ENCODE assay signal across 9 cellular contexts in the genomic region with DNA sequence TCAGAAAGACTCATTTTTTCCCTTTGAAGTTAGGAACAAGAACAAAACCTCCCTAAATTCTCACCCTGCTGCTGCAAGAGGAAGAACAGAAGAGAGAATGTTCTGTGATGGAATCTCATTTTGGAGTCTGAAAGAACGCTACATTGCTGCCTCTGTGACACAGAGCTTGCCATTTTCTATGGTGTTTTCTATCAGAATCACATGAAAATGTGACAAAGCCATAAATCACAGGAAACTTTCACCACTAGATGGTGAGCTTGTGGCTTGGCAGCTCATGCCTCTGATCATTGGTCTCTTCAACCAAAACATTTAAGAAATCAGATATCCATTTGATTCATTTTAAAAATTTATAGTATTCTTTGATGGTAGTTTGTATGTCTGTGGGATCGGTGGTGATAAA.
DNase-seq lines count a peak whose midpoint lies in the region; ATAC-seq and TF ChIP-seq lines count a peak whose summit lies in the region.
"Had no signal": no experiment of that assay in that cellular context is flagged by ENCODE, and none has a peak within 500 bp of the region (broad histone marks: within the 10 kb centered on the region; RNA-seq: fewer than 3 reads in every experiment).

No MANE protein-coding gene starts in this region.

- ATAC-seq in thoracic aorta (ENCODE audit: insufficient number of reproducible peaks, low FRiP score, low read depth), result no peak

- H3K27me3 ChIP-seq in left ventricle myocardium inferior (ENCODE audit: low read depth) (no peaks in the 10 kb centered on the region), thoracic aorta (replicated peaks; ENCODE audit: insufficient read depth) (no peaks in the 10 kb centered on the region)
- H3K27me3 ChIP-seq: BLaER1 had no signal

- H3K9me3 ChIP-seq in left ventricle myocardium inferior (replicated peaks) (no peaks in the 10 kb centered on the region), thoracic aorta (no peaks in the 10 kb centered on the region)
- H3K9me3 ChIP-seq: BLaER1 had no signal

- H3K36me3 ChIP-seq in left ventricle myocardium inferior (no peaks in the 10 kb centered on the region), thoracic aorta (no peaks in the 10 kb centered on the region)
- H3K36me3 ChIP-seq: BLaER1 had no signal

- TF ChIP-seq CTCF in left ventricle myocardium inferior (IDR thresholded peaks at IDR 0.05; ENCODE audit: borderline replicate concordance) (peak; percentile 74), thoracic aorta (IDR thresholded peaks at IDR 0.05) (peak; percentile 20)

- DNase-seq in NCI-H524 (lab: John Stamatoyannopoulos, UW) (peak; percentile 27 to 28), NCI-H524 treated with DMSO at 0.1 percent for 48 hours (lab: John Stamatoyannopoulos, UW) (no peak), SK-MEL-5 (ENCODE audit: low read depth, low spot score) (peak; percentile 90), left ventricle myocardium inferior (no peak), thoracic aorta (ENCODE audit: low spot score) (no peak)
- no peak for DNase-seq in stimulated activated CD4-positive, alpha-beta T cell treated with anti-CD3 and anti-CD28 coated beads, Interleukin-4, amount 100 ng/mL, for 24 hours
- no peak for DNase-seq in stimulated activated naive CD4-positive, alpha-beta T cell treated with Interleukin-2 at 50 U/mL for 16 hours (lab: John Stamatoyannopoulos, UW)
- no peak for DNase-seq in activated CD4-positive, alpha-beta T cell treated with anti-CD3 and anti-CD28 coated beads, Interleukin-2, amount 50 U/mL, for 48 hours

- H3K27ac ChIP-seq in left ventricle myocardium inferior (replicated peaks) (peak overlapping the region; percentile 88), thoracic aorta (no peak overlapping the region)
- H3K27ac ChIP-seq: BLaER1 had no signal

- H3K4me1 ChIP-seq in left ventricle myocardium inferior (peaks cover 37% of the 10 kb centered on the region), thoracic aorta (ENCODE audit: control insufficient read depth in 1 of 2, low read depth in 2 of 2) (no peaks in the 10 kb centered on the region)
- H3K4me1 ChIP-seq: BLaER1 had no signal

- H3K4me3 ChIP-seq in left ventricle myocardium inferior (no peak overlapping the region), thoracic aorta (no peak overlapping the region)
- H3K4me3 ChIP-seq: BLaER1 had no signal

- in situ Hi-C loops in SK-MEL-5 (cut with HindIII; ENCODE audit: low pct_unique_long_range_greater_than_20kb, low sequenced_read_pairs), result no loop called here

- intact Hi-C loops in left ventricle myocardium inferior (cut with micrococcal nuclease), result loop anchor here (10.0 kb wide), 1 partner anchor 81 kb away; the partner anchor contains the start of gene CADPS2

Comparison
In these comparisons a context has a peak if more than half of its experiments do, and no peak if none do; other contexts are left out.
1. DNase-seq: peak in NCI-H524 (2 of 2) and SK-MEL-5 (single experiment); none in NCI-H524 treated with DMSO at 0.1 percent for 48 hours (single experiment), left ventricle myocardium inferior (single experiment), thoracic aorta (single experiment), stimulated activated CD4-positive, alpha-beta T cell treated with anti-CD3 and anti-CD28 coated beads, Interleukin-4, amount 100 ng/mL, for 24 hours (single experiment), stimulated activated naive CD4-positive, alpha-beta T cell treated with Interleukin-2 at 50 U/mL for 16 hours (single experiment) and activated CD4-positive, alpha-beta T cell treated with anti-CD3 and anti-CD28 coated beads, Interleukin-2, amount 50 U/mL, for 48 hours (0 of 2).